In genomic region chr6:7201732-7202541, GRCh38 we compare ENCODE assay signal across 1 cellular context.
TF ChIP-seq lines count a peak whose summit lies in the region.

No MANE protein-coding gene starts in this region.

TF ChIP-seq in K562, 482 proteins besides CTCF, POLR2A, EP300 and RAD21 (continued from another document and continues in another):
- TF ChIP-seq PATZ1 (CRISPR knock-in tag; IDR thresholded peaks at IDR 0.05; ENCODE audit: borderline replicate concordance) = no peak
- no peak for TF ChIP-seq RBM15 (IDR thresholded peaks at IDR 0.05; ENCODE audit: insufficient read depth, low read length)
- no peak for TF ChIP-seq ZKSCAN3 (CRISPR knock-in tag; IDR thresholded peaks at IDR 0.05)
- no peak for TF ChIP-seq ZNF282 (CRISPR knock-in tag; IDR thresholded peaks at IDR 0.05)
- no peak for TF ChIP-seq ZBTB1 (CRISPR knock-in tag; IDR thresholded peaks at IDR 0.05; ENCODE audit: borderline replicate concordance, low read depth)
- 0 out of 2 replicates have a peak, but pooled peaks have one; percentile 41 for TF ChIP-seq MEF2A (IDR thresholded peaks at IDR 0.05; ENCODE audit: control insufficient read depth, low read depth, low read length)
- no peak for TF ChIP-seq ZNF561 (CRISPR knock-in tag; conservative IDR thresholded peaks at IDR 0.05)
- TF ChIP-seq XRCC5 (IDR thresholded peaks at IDR 0.05; ENCODE audit: low read depth, low read length) = no peak
- TF ChIP-seq, protein P1, sequence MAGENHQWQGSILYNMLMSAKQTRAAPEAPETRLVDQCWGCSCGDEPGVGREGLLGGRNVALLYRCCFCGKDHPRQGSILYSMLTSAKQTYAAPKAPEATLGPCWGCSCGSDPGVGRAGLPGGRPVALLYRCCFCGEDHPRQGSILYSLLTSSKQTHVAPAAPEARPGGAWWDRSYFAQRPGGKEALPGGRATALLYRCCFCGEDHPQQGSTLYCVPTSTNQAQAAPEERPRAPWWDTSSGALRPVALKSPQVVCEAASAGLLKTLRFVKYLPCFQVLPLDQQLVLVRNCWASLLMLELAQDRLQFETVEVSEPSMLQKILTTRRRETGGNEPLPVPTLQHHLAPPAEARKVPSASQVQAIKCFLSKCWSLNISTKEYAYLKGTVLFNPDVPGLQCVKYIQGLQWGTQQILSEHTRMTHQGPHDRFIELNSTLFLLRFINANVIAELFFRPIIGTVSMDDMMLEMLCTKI (IDR thresholded peaks at IDR 0.05; ENCODE audit: partially characterized antibody) = no peak
- peak in 1 of 2 experiments; percentile 54; a peak in 1 of 4 replicates for TF ChIP-seq ZMIZ1 (IDR thresholded peaks at IDR 0.05; ENCODE audit: low read depth in 2 of 2, low read length in 2 of 2)
- no peak for TF ChIP-seq HNRNPL (IDR thresholded peaks at IDR 0.05; ENCODE audit: low read depth, low read length)
- no peak for TF ChIP-seq PURB (CRISPR knock-in tag; IDR thresholded peaks at IDR 0.05; ENCODE audit: low read depth)
- 0 out of 2 replicates have a peak, but pooled peaks have one; percentile 10 for TF ChIP-seq ZNF347 (CRISPR knock-in tag; IDR thresholded peaks at IDR 0.05; ENCODE audit: low read depth)
- TF ChIP-seq, protein P2, sequence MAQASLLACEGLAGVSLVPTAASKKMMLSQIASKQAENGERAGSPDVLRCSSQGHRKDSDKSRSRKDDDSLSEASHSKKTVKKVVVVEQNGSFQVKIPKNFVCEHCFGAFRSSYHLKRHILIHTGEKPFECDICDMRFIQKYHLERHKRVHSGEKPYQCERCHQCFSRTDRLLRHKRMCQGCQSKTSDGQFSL (CRISPR knock-in tag; IDR thresholded peaks at IDR 0.05) = peak; percentile 5; the same call in 1 of the 2 replicates
- TF ChIP-seq, protein P2 (tag; IDR thresholded peaks at IDR 0.05) = no peak
- TF ChIP-seq ZNF75A (CRISPR knock-in tag; IDR thresholded peaks at IDR 0.05) = peak; percentile 62; the same call in 1 of the 2 replicates
- TF ChIP-seq LEF1 (IDR thresholded peaks at IDR 0.05) = peak; percentile 93
- peak; percentile 86 for TF ChIP-seq FOXP1 (CRISPR knock-in tag; IDR thresholded peaks at IDR 0.05)
- peak; percentile 85 for TF ChIP-seq JUN (IDR thresholded peaks at IDR 0.05; ENCODE audit: borderline replicate concordance, low read depth, low read length)
- no peak; the same call in 1 of the 2 replicates for TF ChIP-seq JUN (CRISPR knock-in tag; IDR thresholded peaks at IDR 0.05; ENCODE audit: borderline replicate concordance)
- TF ChIP-seq, protein P3, sequence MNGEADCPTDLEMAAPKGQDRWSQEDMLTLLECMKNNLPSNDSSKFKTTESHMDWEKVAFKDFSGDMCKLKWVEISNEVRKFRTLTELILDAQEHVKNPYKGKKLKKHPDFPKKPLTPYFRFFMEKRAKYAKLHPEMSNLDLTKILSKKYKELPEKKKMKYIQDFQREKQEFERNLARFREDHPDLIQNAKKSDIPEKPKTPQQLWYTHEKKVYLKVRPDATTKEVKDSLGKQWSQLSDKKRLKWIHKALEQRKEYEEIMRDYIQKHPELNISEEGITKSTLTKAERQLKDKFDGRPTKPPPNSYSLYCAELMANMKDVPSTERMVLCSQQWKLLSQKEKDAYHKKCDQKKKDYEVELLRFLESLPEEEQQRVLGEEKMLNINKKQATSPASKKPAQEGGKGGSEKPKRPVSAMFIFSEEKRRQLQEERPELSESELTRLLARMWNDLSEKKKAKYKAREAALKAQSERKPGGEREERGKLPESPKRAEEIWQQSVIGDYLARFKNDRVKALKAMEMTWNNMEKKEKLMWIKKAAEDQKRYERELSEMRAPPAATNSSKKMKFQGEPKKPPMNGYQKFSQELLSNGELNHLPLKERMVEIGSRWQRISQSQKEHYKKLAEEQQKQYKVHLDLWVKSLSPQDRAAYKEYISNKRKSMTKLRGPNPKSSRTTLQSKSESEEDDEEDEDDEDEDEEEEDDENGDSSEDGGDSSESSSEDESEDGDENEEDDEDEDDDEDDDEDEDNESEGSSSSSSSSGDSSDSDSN (IDR thresholded peaks at IDR 0.05; ENCODE audit: borderline replicate concordance in 1 of 2, low read depth in 2 of 2, low read length in 2 of 2) = peak in 1 of 2 experiments; percentile 84; a peak in 3 of 4 replicates
- TF ChIP-seq MEIS2 (IDR thresholded peaks at IDR 0.05; ENCODE audit: partially characterized antibody) = no peak
- TF ChIP-seq ZNF764 (CRISPR knock-in tag; IDR thresholded peaks at IDR 0.05; ENCODE audit: low read depth) = no peak
- TF ChIP-seq, protein P4, sequence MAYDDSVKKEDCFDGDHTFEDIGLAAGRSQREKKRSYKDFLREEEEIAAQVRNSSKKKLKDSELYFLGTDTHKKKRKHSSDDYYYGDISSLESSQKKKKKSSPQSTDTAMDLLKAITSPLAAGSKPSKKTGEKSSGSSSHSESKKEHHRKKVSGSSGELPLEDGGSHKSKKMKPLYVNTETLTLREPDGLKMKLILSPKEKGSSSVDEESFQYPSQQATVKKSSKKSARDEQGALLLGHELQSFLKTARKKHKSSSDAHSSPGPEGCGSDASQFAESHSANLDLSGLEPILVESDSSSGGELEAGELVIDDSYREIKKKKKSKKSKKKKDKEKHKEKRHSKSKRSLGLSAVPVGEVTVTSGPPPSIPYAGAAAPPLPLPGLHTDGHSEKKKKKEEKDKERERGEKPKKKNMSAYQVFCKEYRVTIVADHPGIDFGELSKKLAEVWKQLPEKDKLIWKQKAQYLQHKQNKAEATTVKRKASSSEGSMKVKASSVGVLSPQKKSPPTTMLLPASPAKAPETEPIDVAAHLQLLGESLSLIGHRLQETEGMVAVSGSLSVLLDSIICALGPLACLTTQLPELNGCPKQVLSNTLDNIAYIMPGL (CRISPR knock-in tag; IDR thresholded peaks at IDR 0.05) = 0 out of 2 replicates have a peak, but pooled peaks have one; percentile 41
- TF ChIP-seq, protein P5, sequence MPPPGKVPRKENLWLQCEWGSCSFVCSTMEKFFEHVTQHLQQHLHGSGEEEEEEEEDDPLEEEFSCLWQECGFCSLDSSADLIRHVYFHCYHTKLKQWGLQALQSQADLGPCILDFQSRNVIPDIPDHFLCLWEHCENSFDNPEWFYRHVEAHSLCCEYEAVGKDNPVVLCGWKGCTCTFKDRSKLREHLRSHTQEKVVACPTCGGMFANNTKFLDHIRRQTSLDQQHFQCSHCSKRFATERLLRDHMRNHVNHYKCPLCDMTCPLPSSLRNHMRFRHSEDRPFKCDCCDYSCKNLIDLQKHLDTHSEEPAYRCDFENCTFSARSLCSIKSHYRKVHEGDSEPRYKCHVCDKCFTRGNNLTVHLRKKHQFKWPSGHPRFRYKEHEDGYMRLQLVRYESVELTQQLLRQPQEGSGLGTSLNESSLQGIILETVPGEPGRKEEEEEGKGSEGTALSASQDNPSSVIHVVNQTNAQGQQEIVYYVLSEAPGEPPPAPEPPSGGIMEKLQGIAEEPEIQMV (tag; conservative IDR thresholded peaks at IDR 0.05; ENCODE audit: low read depth) = no peak
- no peak for TF ChIP-seq ZNF655 (CRISPR knock-in tag; IDR thresholded peaks at IDR 0.05)
- no peak for TF ChIP-seq FOXA1 (IDR thresholded peaks at IDR 0.05; ENCODE audit: borderline replicate concordance)
- peak; percentile 67 to 79; a peak in 3 of 4 replicates for TF ChIP-seq MLLT1 (IDR thresholded peaks at IDR 0.05)
- TF ChIP-seq TEAD1 (CRISPR knock-in tag; IDR thresholded peaks at IDR 0.05) = 0 out of 4 replicates have a peak, but pooled peaks of 1 of the 2 experiments have one; percentile 27
- TF ChIP-seq, protein P6, sequence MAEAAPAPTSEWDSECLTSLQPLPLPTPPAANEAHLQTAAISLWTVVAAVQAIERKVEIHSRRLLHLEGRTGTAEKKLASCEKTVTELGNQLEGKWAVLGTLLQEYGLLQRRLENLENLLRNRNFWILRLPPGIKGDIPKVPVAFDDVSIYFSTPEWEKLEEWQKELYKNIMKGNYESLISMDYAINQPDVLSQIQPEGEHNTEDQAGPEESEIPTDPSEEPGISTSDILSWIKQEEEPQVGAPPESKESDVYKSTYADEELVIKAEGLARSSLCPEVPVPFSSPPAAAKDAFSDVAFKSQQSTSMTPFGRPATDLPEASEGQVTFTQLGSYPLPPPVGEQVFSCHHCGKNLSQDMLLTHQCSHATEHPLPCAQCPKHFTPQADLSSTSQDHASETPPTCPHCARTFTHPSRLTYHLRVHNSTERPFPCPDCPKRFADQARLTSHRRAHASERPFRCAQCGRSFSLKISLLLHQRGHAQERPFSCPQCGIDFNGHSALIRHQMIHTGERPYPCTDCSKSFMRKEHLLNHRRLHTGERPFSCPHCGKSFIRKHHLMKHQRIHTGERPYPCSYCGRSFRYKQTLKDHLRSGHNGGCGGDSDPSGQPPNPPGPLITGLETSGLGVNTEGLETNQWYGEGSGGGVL (CRISPR knock-in tag; IDR thresholded peaks at IDR 0.05) = no peak
- peak; percentile 54; the same call in 1 of the 2 replicates for TF ChIP-seq SMAD3 (CRISPR knock-in tag; conservative IDR thresholded peaks at IDR 0.05)
- no peak for TF ChIP-seq PHF21A (IDR thresholded peaks at IDR 0.05; ENCODE audit: borderline replicate concordance, low read depth)
- no peak for TF ChIP-seq SNRNP70 (optimal IDR thresholded peaks at IDR 0.05; ENCODE audit: low read depth, low read length)
- no peak for TF ChIP-seq PCBP2 (IDR thresholded peaks at IDR 0.05; ENCODE audit: low read depth, low read length, poor library complexity, severe bottlenecking)
- TF ChIP-seq YBX1 (IDR thresholded peaks at IDR 0.05) = no peak
- no peak; the same call in 1 of the 2 replicates for TF ChIP-seq ZNF586 (CRISPR knock-in tag; conservative IDR thresholded peaks at IDR 0.05)
